Comparison of ENCODE assay signal across 8 cellular contexts in genomic region chr7:155764432-155764798, GRCh38. TPM values are rescaled to one million over a fixed set of nuclear protein-coding genes. Genes with fewer than 3 reads are reported as not detected.
DNase-seq lines count a peak whose midpoint lies in the region; ATAC-seq and TF ChIP-seq lines count a peak whose summit lies in the region.

No MANE protein-coding gene starts in this region.

- ATAC-seq in GM18909 (IDR thresholded peaks at IDR 0.05; ENCODE audit: poor library complexity, unreplicated experiment) (peak; percentile 33), HG03095 (IDR thresholded peaks at IDR 0.05; ENCODE audit: unreplicated experiment) (peak; percentile 43), PC-3 (no peak)
- ATAC-seq in activated T-cell treated with anti-CD3 and anti-CD28 coated beads, Interleukin-2, amount 50 U/mL, for 72 hours (replicated peaks in 1 of 2), result peak; percentile 49 to 58

- peak; percentile 29 to 31 for DNase-seq in activated T-cell treated with anti-CD3 and anti-CD28 coated beads, Interleukin-2, amount 50 U/mL, for 72 hours
- DNase-seq in sigmoid colon, result no peak
- no peak for DNase-seq in type B pancreatic cell (ENCODE audit: extremely low spot score, unreplicated experiment)
- no peak for DNase-seq in GF-D8 (lab: John Stamatoyannopoulos, UW)
- DNase-seq in PC-3, result no peak
- no peak for DNase-seq in DMS153 treated with DMSO at 0.1 percent for 48 hours (lab: John Stamatoyannopoulos, UW; ENCODE audit: unreplicated experiment)

- no peaks in the 10 kb centered on the region for H3K27me3 Mint-ChIP-seq in activated T-cell treated with anti-CD3 and anti-CD28 coated beads, Interleukin-2, amount 50 U/mL, for 72 hours (ENCODE audit: low read depth)
- no peaks in the 10 kb centered on the region for H3K27me3 Mint-ChIP-seq in type B pancreatic cell

- H2AFZ ChIP-seq in PC-3 (ENCODE audit: low read length), result no peak overlapping the region

- 72 to 83% methylated on average over 8 of the region's 8 CpGs for WGBS in sigmoid colon, 2 donors

- H3K9me2 ChIP-seq in PC-3 (replicated peaks; ENCODE audit: low read length), result no peaks in the 10 kb centered on the region

- intact Hi-C loops in sigmoid colon (cut with DNase I), result loop anchor here (10.0 kb wide), 2 partner anchors 120 to 840 kb away; partner anchors contain the start of gene RBM33
- intact Hi-C loops in PC-3 (cut with micrococcal nuclease), result no loop called here

- no peaks in the 10 kb centered on the region for H3K9me3 Mint-ChIP-seq in activated T-cell treated with anti-CD3 and anti-CD28 coated beads, Interleukin-2, amount 50 U/mL, for 72 hours
- no peaks in the 10 kb centered on the region for H3K9me3 Mint-ChIP-seq in type B pancreatic cell

- TF ChIP-seq CTCF in sigmoid colon (IDR thresholded peaks at IDR 0.05), result no peak
- no peak for TF ChIP-seq CTCF in type B pancreatic cell (conservative IDR thresholded peaks at IDR 0.05)
- TF ChIP-seq CTCF in PC-3 (conservative IDR thresholded peaks at IDR 0.05; ENCODE audit: low read depth, low read length), result no peak

- TF ChIP-seq POLR2A in sigmoid colon (IDR thresholded peaks at IDR 0.05), result no peak

- H3K4me1 ChIP-seq in sigmoid colon, result peaks cover 0 to 35% (median 7%) of the 10 kb centered on the region in 4 donors
- no peaks in the 10 kb centered on the region for H3K4me1 ChIP-seq in PC-3 (ENCODE audit: insufficient read depth, low read length)

- CTCF ChIA-PET in PC-3 (lab: Charles Lee), result no interaction called here

- no peak for TF ChIP-seq EP300 in sigmoid colon (IDR thresholded peaks at IDR 0.05)

- no peaks in the 10 kb centered on the region for H3K27me3 ChIP-seq in sigmoid colon
- H3K27me3 ChIP-seq in PC-3 (ENCODE audit: low read length), result no peaks in the 10 kb centered on the region

- H3K4me3 Mint-ChIP-seq in activated T-cell treated with anti-CD3 and anti-CD28 coated beads, Interleukin-2, amount 50 U/mL, for 72 hours, result peak overlapping the region; percentile 85 to 89
- no peak overlapping the region for H3K4me3 Mint-ChIP-seq in type B pancreatic cell

- no peak overlapping the region for H3K4me3 ChIP-seq in sigmoid colon
- no peak overlapping the region for H3K4me3 ChIP-seq in PC-3 (ENCODE audit: low read length)

- H3K27ac Mint-ChIP-seq in activated T-cell treated with anti-CD3 and anti-CD28 coated beads, Interleukin-2, amount 50 U/mL, for 72 hours, result peak overlapping the region; percentile 93
- no peak overlapping the region for H3K27ac Mint-ChIP-seq in type B pancreatic cell

- BruUV-seq in PC-3 (replicated peaks; lab: Mats Ljungman, UMichigan), result no TSS peak

- H3K27ac ChIP-seq in sigmoid colon, result peak overlapping the region in 3 of 4 donors; percentile 23 to 60 (median 49)
- H3K27ac ChIP-seq in PC-3 (ENCODE audit: low read length), result no peak overlapping the region

- H3K4me1 Mint-ChIP-seq in activated T-cell treated with anti-CD3 and anti-CD28 coated beads, Interleukin-2, amount 50 U/mL, for 72 hours (ENCODE audit: low read depth), result peaks cover 47% of the 10 kb centered on the region
- peaks cover 16% of the 10 kb centered on the region for H3K4me1 Mint-ChIP-seq in type B pancreatic cell (ENCODE audit: unreplicated experiment)

- no peaks in the 10 kb centered on the region for H4K20me1 ChIP-seq in PC-3 (ENCODE audit: low read length)

- H3K4me2 ChIP-seq in PC-3 (ENCODE audit: low read length), result no peak overlapping the region

- H3K9me3 ChIP-seq in sigmoid colon, result no peaks in the 10 kb centered on the region
- H3K9me3 ChIP-seq in PC-3 (ENCODE audit: low read length), result no peaks in the 10 kb centered on the region

- peaks cover 4 to 21% of the 10 kb centered on the region in 2 donors for H3K36me3 Mint-ChIP-seq in activated T-cell treated with anti-CD3 and anti-CD28 coated beads, Interleukin-2, amount 50 U/mL, for 72 hours (ENCODE audit: insufficient read depth in 2 of 2)
- peaks cover 29% of the 10 kb centered on the region for H3K36me3 Mint-ChIP-seq in type B pancreatic cell

- POLR2A ChIA-PET in PC-3 (lab: Charles Lee; ENCODE audit: unreplicated experiment), result no interaction called here

- no peak overlapping the region for H3K9ac ChIP-seq in PC-3 (ENCODE audit: low read length)

- peaks cover 16 to 52% (median 29%) of the 10 kb centered on the region in 4 donors for H3K36me3 ChIP-seq in sigmoid colon
- peaks cover 14% of the 10 kb centered on the region for H3K36me3 ChIP-seq in PC-3 (ENCODE audit: low read depth, low read length)

- H3K79me2 ChIP-seq in PC-3 (ENCODE audit: low read length), result peaks cover 11% of the 10 kb centered on the region; the same call in 1 of the 2 replicates

- no peaks in the 10 kb centered on the region for H3F3A ChIP-seq in PC-3 (ENCODE audit: low read length, unreplicated experiment)

RNA-seq across cellular contexts. Expression of gene SHH, which starts 47.8 kb away (rescaled TPM):
- under 1 TPM; 0.05 to 0.10 TPM for total RNA-seq in activated T-cell treated with anti-CD3 and anti-CD28 coated beads, Interleukin-2, amount 50 U/mL, for 72 hours
- total RNA-seq in sigmoid colon (not detected), type B pancreatic cell (ENCODE audit: low replicate concordance) (24.9 and 28.3 TPM in 2 replicates), PC-3 (2014; rRNA removed) (0.11 and 0.12 TPM in 2 replicates)
- polyA plus RNA-seq in sigmoid colon, result 1 to 10 TPM in 1 of 3 donors, under 1 TPM in 2; 0.46 to 1.8 (median 0.60) TPM

Comparison
In these comparisons a context has a peak if more than half of its experiments do, and no peak if none do; other contexts are left out.
1. DNase-seq: peak in activated T-cell treated with anti-CD3 and anti-CD28 coated beads, Interleukin-2, amount 50 U/mL, for 72 hours (2 of 2); none in sigmoid colon (single experiment), type B pancreatic cell (single experiment), GF-D8 (single experiment), PC-3 (single experiment) and DMS153 treated with DMSO at 0.1 percent for 48 hours (single experiment).
2. RNA of gene SHH, which starts 47.8 kb away (total RNA-seq): 24.9 to 28.3 TPM in type B pancreatic cell; 0.11 to 0.12 TPM in PC-3, 0.05 to 0.10 TPM in activated T-cell treated with anti-CD3 and anti-CD28 coated beads, Interleukin-2, amount 50 U/mL, for 72 hours and not detected in sigmoid colon; every median in the first group is over 10 times any median in the second.